Comparison of ENCODE assay signal across 20 cellular contexts in genomic region chr13:101681834-101682233, GRCh38.
DNase-seq lines count a peak whose midpoint lies in the region; FAIRE-seq and TF ChIP-seq lines count a peak whose summit lies in the region.
"Had no signal": no experiment of that assay in that cellular context is flagged by ENCODE, and none has a peak within 500 bp of the region (broad histone marks: within the 10 kb centered on the region; RNA-seq: fewer than 3 reads in every experiment).

No MANE protein-coding gene starts in this region.

- TF ChIP-seq CTCF in kidney (IDR thresholded peaks at IDR 0.05; ENCODE audit: borderline replicate concordance, extremely low read depth, insufficient read depth) = no peak

- intact Hi-C loops in kidney (cut with DNase I) = no loop called here

- H3K9ac ChIP-seq in adipocyte (ENCODE audit: low read length) = no peak overlapping the region
- no peak overlapping the region for H3K9ac ChIP-seq in kidney (ENCODE audit: low read length in 2 of 2)

- peak; percentile 95 for FAIRE-seq in H54 (lab: Jason Lieb, UNC)
- no peak for FAIRE-seq in kidney (lab: Jason Lieb, UNC)
- FAIRE-seq: astrocyte had no signal

- H3K9me3 ChIP-seq in adipocyte (ENCODE audit: control insufficient read depth, low read length) = no peaks in the 10 kb centered on the region
- H3K9me3 ChIP-seq in kidney (ENCODE audit: control insufficient read depth in 1 of 2, low read length in 2 of 2) = no peaks in the 10 kb centered on the region
- H3K9me3 ChIP-seq: neutrophil, SJSA1 had no signal

- TF ChIP-seq POLR2A in H54 (IDR thresholded peaks at IDR 0.05; ENCODE audit: low read depth, low read length) = no peak

- no peak for DNase-seq in H54 (ENCODE audit: insufficient read length, low spot score)
- peak; percentile 30 for DNase-seq in adipocyte (ENCODE audit: low read depth)
- peak; percentile 46 for DNase-seq in fibroblast of peridontal ligament (ENCODE audit: extremely low read depth)
- DNase-seq in middle frontal gyrus (ENCODE audit: extremely low spot score, low spot score) = no peak
- DNase-seq in kidney = no peak
- DNase-seq in NCI-H82 (lab: John Stamatoyannopoulos, UW) = no peak
- no peak for DNase-seq in kidney glomerular epithelial cell (lab: John Stamatoyannopoulos, UW)
- DNase-seq: activated CD4-positive, alpha-beta memory T cell treated with anti-CD3 and anti-CD28 coated beads for 36 hours; CD4-positive, alpha-beta memory T cell; foreskin melanocyte; mesendoderm; NCI-H1092; NCI-H1694 treated with DMSO at 0.1 percent for 48 hours; NCI-H526 treated with DMSO at 0.1 percent for 48 hours; stimulated activated CD4-positive, alpha-beta T cell treated with anti-CD3 and anti-CD28 coated beads, Interleukin-15, amount 100 ng/mL, for 24 hours; stimulated activated naive B cell treated with anti-CD40 and anti-IgM and Interleukin-4, amounts not matched to agents 10 μg/mL and 1 μg/mL and 100 μg/mL, for 72 hours; T-helper 1 cell had no signal

- no peaks in the 10 kb centered on the region for H3K27me3 ChIP-seq in adipocyte (replicated peaks; ENCODE audit: control insufficient read depth, insufficient read depth, low read length)
- H3K27me3 ChIP-seq: neutrophil, SJSA1 had no signal

- H3K4me1 ChIP-seq in adipocyte (ENCODE audit: control insufficient read depth, insufficient read depth, low read length) (peaks cover 14% of the 10 kb centered on the region), kidney (ENCODE audit: control insufficient read depth in 1 of 2, insufficient read depth in 1 of 2, low read depth in 1 of 2, low read length in 2 of 2) (no peaks in the 10 kb centered on the region)

- H3K36me3 ChIP-seq in adipocyte (ENCODE audit: control insufficient read depth, insufficient read depth, low read length, severe bottlenecking) (no peaks in the 10 kb centered on the region), kidney (ENCODE audit: control insufficient read depth in 1 of 2, insufficient read depth in 2 of 2, low read length in 2 of 2) (no peaks in the 10 kb centered on the region)
- H3K36me3 ChIP-seq: neutrophil, SJSA1 had no signal

- H3K4me3 ChIP-seq in adipocyte (ENCODE audit: low read length) (no peak overlapping the region), kidney (ENCODE audit: low read length in 2 of 2) (no peak overlapping the region)
- H3K4me3 ChIP-seq: SJSA1 had no signal

- no peak overlapping the region for H3K27ac ChIP-seq in kidney (ENCODE audit: low read depth in 2 of 2, low read length in 2 of 2)
- H3K27ac ChIP-seq: neutrophil, SJSA1 had no signal

Comparison
In these comparisons a context has a peak if more than half of its experiments do, and no peak if none do; other contexts are left out.
1. DNase-seq: peak in adipocyte (single experiment) and fibroblast of peridontal ligament (single experiment); none in H54 (single experiment), middle frontal gyrus (single experiment), kidney (single experiment), NCI-H82 (single experiment) and kidney glomerular epithelial cell (single experiment).